Comparison of ENCODE assay signal across 24 cellular contexts in the genomic region with DNA sequence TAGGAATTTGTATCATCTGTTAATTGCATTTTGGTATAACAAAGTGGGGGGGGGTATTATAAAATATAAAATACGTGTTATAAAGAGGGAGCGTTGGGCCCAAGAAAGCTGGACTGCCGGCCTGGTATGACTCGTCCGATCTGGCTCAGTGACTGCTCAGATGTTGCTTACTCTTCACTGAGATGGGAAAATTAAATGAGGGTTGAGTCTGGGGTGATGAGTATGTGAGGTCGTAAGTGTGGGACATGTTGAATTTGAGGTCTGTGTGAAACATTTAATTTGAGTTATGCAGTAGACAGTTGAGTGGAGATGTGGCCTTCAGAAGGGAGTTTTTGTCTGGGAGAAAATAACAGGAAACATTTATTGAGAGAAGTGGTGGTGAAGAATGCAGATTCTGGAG. TPM values are rescaled to one million over a fixed set of nuclear protein-coding genes. Genes with fewer than 3 reads are reported as not detected.
"Had no signal": no experiment of that assay in that cellular context is flagged by ENCODE, and none has a peak within 500 bp of the region (broad histone marks: within the 10 kb centered on the region; RNA-seq: fewer than 3 reads in every experiment).

No MANE protein-coding gene starts in this region.

- H3K36me3 ChIP-seq: adrenal gland, esophagus squamous epithelium, right atrium auricular region had no signal

- H3K36me3 Mint-ChIP-seq: activated CD8-positive, alpha-beta memory T cell treated with anti-CD3 and anti-CD28 coated beads, Interleukin-2, amount 10 ng/mL, durations not matched to agents 7 days and 5 days; activated naive CD4-positive, alpha-beta T cell treated with anti-CD3 and anti-CD28 coated beads, Interleukin-2, amount 10 ng/mL, durations not matched to agents 7 days and 5 days; naive thymus-derived CD8-positive, alpha-beta T cell had no signal

- H3K4me3 ChIP-seq: adrenal gland, esophagus squamous epithelium, right atrium auricular region, skin epidermis, testis had no signal

- H3K27ac ChIP-seq: adrenal gland, esophagus squamous epithelium, right atrium auricular region, skin epidermis, testis had no signal

- H3K27me3 ChIP-seq: adrenal gland, esophagus squamous epithelium, right atrium auricular region, testis had no signal

- H3K4me1 ChIP-seq: adrenal gland, esophagus squamous epithelium, right atrium auricular region, testis had no signal

- H3K27me3 Mint-ChIP-seq: activated naive CD4-positive, alpha-beta T cell treated with anti-CD3 and anti-CD28 coated beads, Interleukin-2, amount 10 ng/mL, durations not matched to agents 7 days and 5 days had no signal

- ATAC-seq: activated CD8-positive, alpha-beta memory T cell treated with anti-CD3 and anti-CD28 coated beads, Interleukin-2, amount 10 ng/mL, durations not matched to agents 7 days and 5 days; left lobe of liver; naive thymus-derived CD8-positive, alpha-beta T cell; SK-N-SH treated with all-trans-retinoic acid at 6 μM for 48 hours had no signal

- H3K27ac Mint-ChIP-seq: activated CD8-positive, alpha-beta memory T cell treated with anti-CD3 and anti-CD28 coated beads, Interleukin-2, amount 10 ng/mL, durations not matched to agents 7 days and 5 days; activated naive CD4-positive, alpha-beta T cell treated with anti-CD3 and anti-CD28 coated beads, Interleukin-2, amount 10 ng/mL, durations not matched to agents 7 days and 5 days; activated T-helper 2 cell treated with anti-CD3 and anti-CD28 coated beads, Interferon-gamma antibody, Interleukin-2, Interleukin-4, amounts not matched to agents 10 μg/mL and 5 μg/mL and 100 μg/mL, durations not matched to agents 14 hours and 24 hours and 36 hours had no signal

- H3K9me3 Mint-ChIP-seq: activated naive CD4-positive, alpha-beta T cell treated with anti-CD3 and anti-CD28 coated beads, Interleukin-2, amount 10 ng/mL, durations not matched to agents 7 days and 5 days; activated T-helper 2 cell treated with anti-CD3 and anti-CD28 coated beads, Interferon-gamma antibody, Interleukin-2, Interleukin-4, amounts not matched to agents 10 μg/mL and 5 μg/mL and 100 μg/mL, durations not matched to agents 14 hours and 24 hours and 36 hours; naive thymus-derived CD8-positive, alpha-beta T cell had no signal

- H3K9me3 ChIP-seq: adrenal gland, esophagus squamous epithelium, right atrium auricular region, testis had no signal

- H3K4me1 Mint-ChIP-seq: activated CD8-positive, alpha-beta memory T cell treated with anti-CD3 and anti-CD28 coated beads, Interleukin-2, amount 10 ng/mL, durations not matched to agents 7 days and 5 days; activated naive CD4-positive, alpha-beta T cell treated with anti-CD3 and anti-CD28 coated beads, Interleukin-2, amount 10 ng/mL, durations not matched to agents 7 days and 5 days; naive thymus-derived CD8-positive, alpha-beta T cell had no signal

- DNase-seq: activated CD4-positive, alpha-beta T cell treated with anti-CD3 and anti-CD28 coated beads for 1 hour; activated CD4-positive, alpha-beta T cell treated with anti-CD3 and anti-CD28 coated beads, Interleukin-2, amount 50 U/mL, for 48 hours; activated CD8-positive, alpha-beta memory T cell treated with anti-CD3 and anti-CD28 coated beads, Interleukin-2, amount 10 ng/mL, durations not matched to agents 7 days and 5 days; activated naive CD4-positive, alpha-beta T cell treated with anti-CD3 and anti-CD28 coated beads, Interleukin-2, amount 10 ng/mL, durations not matched to agents 7 days and 5 days; activated T-cell treated with anti-CD3 and anti-CD28 coated beads, Interleukin-2, amount 50 U/mL, for 1 hour; adrenal gland; caudate nucleus; esophagus squamous epithelium; mammary epithelial cell; naive thymus-derived CD8-positive, alpha-beta T cell; nucleus accumbens; posterior cingulate gyrus; stimulated activated CD4-positive, alpha-beta T cell treated with anti-CD3 and anti-CD28 coated beads, Interleukin-4, amount 100 ng/mL, for 4 hours; stimulated activated CD8-positive, alpha-beta memory T cell treated with anti-CD3 and anti-CD28 coated beads, Interleukin-4, amount 100 ng/mL, for 48 hours; stimulated activated naive CD4-positive, alpha-beta T cell treated with Interleukin-2 at 50 U/mL for 16 hours; T-helper 1 cell; T1000; testis had no signal

- H3K4me3 Mint-ChIP-seq: activated CD8-positive, alpha-beta memory T cell treated with anti-CD3 and anti-CD28 coated beads, Interleukin-2, amount 10 ng/mL, durations not matched to agents 7 days and 5 days; activated naive CD4-positive, alpha-beta T cell treated with anti-CD3 and anti-CD28 coated beads, Interleukin-2, amount 10 ng/mL, durations not matched to agents 7 days and 5 days; naive thymus-derived CD8-positive, alpha-beta T cell had no signal

RNA-seq across cellular contexts. Expression of a gene that starts 28.9 kb away (rescaled TPM):
- total RNA-seq: activated T-helper 2 cell treated with anti-CD3 and anti-CD28 coated beads, Interferon-gamma antibody, Interleukin-2, Interleukin-4, amounts not matched to agents 10 μg/mL and 5 μg/mL and 100 μg/mL, durations not matched to agents 14 hours and 24 hours and 36 hours; fibroblast of villous mesenchyme had no signal
- polyA plus RNA-seq: naive thymus-derived CD8-positive, alpha-beta T cell had no signal
